Comparison of ENCODE assay signal across 13 cellular contexts in the genomic region with DNA sequence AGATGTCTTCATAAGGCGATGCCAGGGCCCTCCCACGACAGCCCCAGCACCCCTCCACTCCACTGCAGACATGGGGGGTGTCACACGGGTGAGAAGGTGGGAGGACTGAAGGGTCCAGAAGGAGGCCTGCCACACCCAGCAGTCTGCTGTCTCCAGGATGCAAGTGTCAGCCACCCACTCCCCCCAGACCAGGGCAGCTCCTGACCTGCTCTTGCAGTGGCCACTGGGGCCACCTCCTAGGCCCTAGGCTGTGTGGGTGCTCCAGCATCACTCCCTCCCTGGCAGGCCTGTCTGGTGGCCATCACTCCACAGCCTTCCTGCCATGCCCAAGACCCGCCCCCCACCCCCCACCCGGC.
A peak's percentile ranks its signal among the peaks of the same experiment; 100 is the strongest.
DNase-seq lines count a peak whose midpoint lies in the region; ATAC-seq and TF ChIP-seq lines count a peak whose summit lies in the region.
"Had no signal": no experiment of that assay in that cellular context is flagged by ENCODE, and none has a peak within 500 bp of the region (broad histone marks: within the 10 kb centered on the region; RNA-seq: fewer than 3 reads in every experiment).

No MANE protein-coding gene starts in this region.

- peaks cover 15% of the 10 kb centered on the region for H3K4me1 ChIP-seq in GM23338 (ENCODE audit: insufficient read depth)
- peaks cover 8% of the 10 kb centered on the region for H3K4me1 ChIP-seq in adipocyte (ENCODE audit: control insufficient read depth, insufficient read depth, low read length)
- H3K4me1 ChIP-seq in iPS-15b (ENCODE audit: control insufficient read depth, insufficient read depth, low read length), result peaks cover 10% of the 10 kb centered on the region
- H3K4me1 ChIP-seq in skeletal muscle satellite cell (ENCODE audit: control insufficient read depth, insufficient read depth, low read length), result peaks cover 10% of the 10 kb centered on the region
- no peaks in the 10 kb centered on the region for H3K4me1 ChIP-seq in effector memory CD4-positive, alpha-beta T cell (ENCODE audit: control insufficient read depth, insufficient read depth, low read length, poor library complexity, severe bottlenecking)

- no peaks in the 10 kb centered on the region for H3K9me2 ChIP-seq in GM23338 (ENCODE audit: insufficient read depth)

- peaks cover 14% of the 10 kb centered on the region for H3K9me3 Mint-ChIP-seq in GM23338

- no peak overlapping the region for H3K27ac Mint-ChIP-seq in GM23338
- H3K27ac Mint-ChIP-seq: CD4-positive, CD25-positive, alpha-beta regulatory T cell had no signal

- peaks cover 16% of the 10 kb centered on the region for H3K9me3 ChIP-seq in adipocyte (ENCODE audit: control insufficient read depth, low read length)
- H3K9me3 ChIP-seq in iPS-15b (ENCODE audit: control insufficient read depth, insufficient read depth, low read length), result no peaks in the 10 kb centered on the region
- no peaks in the 10 kb centered on the region for H3K9me3 ChIP-seq in skeletal muscle satellite cell (replicated peaks; ENCODE audit: low read length)
- H3K9me3 ChIP-seq in effector memory CD4-positive, alpha-beta T cell (ENCODE audit: control insufficient read depth, low read length), result no peaks in the 10 kb centered on the region

- peaks cover 26% of the 10 kb centered on the region for H3K27me3 Mint-ChIP-seq in GM23338 (ENCODE audit: insufficient read depth, low read depth, poor library complexity)

- H3K9ac ChIP-seq in adipocyte (ENCODE audit: low read length) (peak overlapping the region; percentile 63), iPS-15b (ENCODE audit: low read depth, low read length) (no peak overlapping the region), skeletal muscle satellite cell (ENCODE audit: low read depth, low read length) (peak overlapping the region; percentile 82)

- TF ChIP-seq CTCF in GM23338 (conservative IDR thresholded peaks at IDR 0.05; ENCODE audit: low read depth in 2 of 2), result no peak

- H3K27me3 ChIP-seq in GM23338 (ENCODE audit: insufficient read depth) (peaks cover 25% of the 10 kb centered on the region), adipocyte (replicated peaks; ENCODE audit: control insufficient read depth, insufficient read depth, low read length) (peaks cover 6% of the 10 kb centered on the region), iPS-15b (ENCODE audit: control insufficient read depth, insufficient read depth, low read length) (peaks cover 49% of the 10 kb centered on the region), skeletal muscle satellite cell (ENCODE audit: control insufficient read depth, insufficient read depth, low read length) (peaks cover 3% of the 10 kb centered on the region)
- H3K27me3 ChIP-seq in effector memory CD4-positive, alpha-beta T cell (replicated peaks; ENCODE audit: control insufficient read depth, insufficient read depth, low read length, poor library complexity, severe bottlenecking), result no peaks in the 10 kb centered on the region
- H3K27me3 ChIP-seq: gastroesophageal sphincter had no signal

- DNase-seq in GM23338 (ENCODE audit: low spot score) (no peak), adipocyte (ENCODE audit: low read depth) (no peak), NCI-H524 (lab: John Stamatoyannopoulos, UW) (no peak)
- no peak for DNase-seq in activated CD4-positive, alpha-beta T cell treated with anti-CD3 and anti-CD28 coated beads for 4 hours
- DNase-seq in effector memory CD4-positive, alpha-beta T cell, result no peak
- DNase-seq: CD4-positive, CD25-positive, alpha-beta regulatory T cell; central memory CD4-positive, alpha-beta T cell had no signal

- H3K4me3 ChIP-seq in GM23338 (peak overlapping the region; percentile 58), adipocyte (ENCODE audit: low read length) (peak overlapping the region; percentile 68), iPS-15b (ENCODE audit: low read depth, low read length) (peak overlapping the region; percentile 45), skeletal muscle satellite cell (ENCODE audit: low read length) (peak overlapping the region; percentile 71)
- no peak overlapping the region for H3K4me3 ChIP-seq in effector memory CD4-positive, alpha-beta T cell (ENCODE audit: insufficient read depth, low read depth, low read length, poor library complexity, severe bottlenecking)
- H3K4me3 ChIP-seq: SK-N-MC had no signal

- no peak overlapping the region for H3K27ac ChIP-seq in GM23338 (ENCODE audit: low read depth)
- H3K27ac ChIP-seq in effector memory CD4-positive, alpha-beta T cell (ENCODE audit: insufficient read depth, low read length, poor library complexity, severe bottlenecking), result no peak overlapping the region
- H3K27ac ChIP-seq: SK-N-MC had no signal

- H3K4me2 ChIP-seq in GM23338 (peak overlapping the region; percentile 84), skeletal muscle satellite cell (ENCODE audit: low read length) (peak overlapping the region; percentile 88)

- H3K36me3 ChIP-seq in GM23338 (ENCODE audit: insufficient read depth) (no peaks in the 10 kb centered on the region), adipocyte (ENCODE audit: control insufficient read depth, insufficient read depth, low read length, severe bottlenecking) (no peaks in the 10 kb centered on the region), iPS-15b (ENCODE audit: control insufficient read depth, insufficient read depth, low read length) (no peaks in the 10 kb centered on the region), skeletal muscle satellite cell (ENCODE audit: insufficient read depth, low read length) (no peaks in the 10 kb centered on the region)
- no peaks in the 10 kb centered on the region for H3K36me3 ChIP-seq in effector memory CD4-positive, alpha-beta T cell (ENCODE audit: control insufficient read depth, insufficient read depth, low read length)
- H3K36me3 ChIP-seq: gastroesophageal sphincter had no signal

- H4K20me1 ChIP-seq in GM23338 (replicated peaks; ENCODE audit: insufficient read depth), result no peaks in the 10 kb centered on the region

- H3K79me2 ChIP-seq in GM23338 (replicated peaks; ENCODE audit: insufficient read depth), result no peaks in the 10 kb centered on the region

- peaks cover 18% of the 10 kb centered on the region for H3K4me1 Mint-ChIP-seq in GM23338

- H2AFZ ChIP-seq in GM23338, result peak overlapping the region; percentile 86; the same call in 1 of the 2 replicates

- ATAC-seq in GM23338 (no peak), HG03460 (IDR thresholded peaks at IDR 0.05; ENCODE audit: unreplicated experiment) (no peak)
- ATAC-seq: activated CD4-positive, CD25-positive, alpha-beta regulatory T cell treated with anti-CD3 and anti-CD28 coated beads, Interleukin-2, amount 50 U/mL, for 24 hours had no signal

- peak overlapping the region; percentile 52; the same call in 2 of the 3 replicates for H3K4me3 Mint-ChIP-seq in GM23338

- H3K36me3 Mint-ChIP-seq in GM23338 (ENCODE audit: low read depth), result peaks cover 2% of the 10 kb centered on the region
- H3K36me3 Mint-ChIP-seq: CD4-positive, CD25-positive, alpha-beta regulatory T cell had no signal

- H3F3A ChIP-seq in GM23338 (replicated peaks; ENCODE audit: low read depth), result no peaks in the 10 kb centered on the region

TF ChIP-seq in GM23338, 12 proteins besides CTCF, POLR2A, EP300 and RAD21 (continues in another document):
- TF ChIP-seq CREB1 (CRISPR knock-in tag; IDR thresholded peaks at IDR 0.05; ENCODE audit: low read depth) (no peak), EZH2 (IDR thresholded peaks at IDR 0.05; ENCODE audit: low read depth, unreplicated experiment) (no peak), NANOG (IDR thresholded peaks at IDR 0.05; ENCODE audit: borderline replicate concordance) (no peak), POLR2AphosphoS5 (IDR thresholded peaks at IDR 0.05; ENCODE audit: low read depth) (no peak), ZNF114 (CRISPR knock-in tag; IDR thresholded peaks at IDR 0.05) (no peak), JUNB (IDR thresholded peaks at IDR 0.05; ENCODE audit: unreplicated experiment) (no peak)
